ENCODE assay signal across 21 cellular contexts in the genomic region with DNA sequence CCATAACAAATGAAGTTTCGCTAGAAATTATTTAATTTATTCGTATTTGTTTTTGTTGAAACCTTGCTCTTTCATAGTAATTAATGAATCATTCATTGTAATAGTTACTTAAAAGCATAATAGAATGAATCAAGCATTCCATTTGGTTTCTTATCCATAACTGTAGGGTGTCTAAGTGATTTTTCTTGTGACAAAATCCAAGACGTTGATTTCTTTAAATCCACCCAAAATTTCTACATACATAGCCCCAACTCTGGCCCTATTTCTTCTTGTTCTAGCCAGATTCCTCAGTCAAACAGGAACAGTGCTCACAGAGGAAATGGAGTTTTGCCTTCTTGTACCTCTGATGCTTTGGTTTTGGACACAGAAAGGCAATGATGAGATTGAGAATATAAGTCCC. TPM values are rescaled to one million over a fixed set of nuclear protein-coding genes. Genes with fewer than 3 reads are reported as not detected.
DNase-seq lines count a peak whose midpoint lies in the region; ATAC-seq and TF ChIP-seq lines count a peak whose summit lies in the region.
"Had no signal": no experiment of that assay in that cellular context is flagged by ENCODE, and none has a peak within 500 bp of the region (broad histone marks: within the 10 kb centered on the region; RNA-seq: fewer than 3 reads in every experiment).

No MANE protein-coding gene starts in this region.

- H3K4me1 Mint-ChIP-seq in osteocyte (ENCODE audit: unreplicated experiment) = peaks cover 24% of the 10 kb centered on the region

- peaks cover 89 to 100% (median 98%) of the 10 kb centered on the region in 10 experiments for H3K4me1 ChIP-seq in BLaER1 treated with 17β-estradiol and CSF1 and Interleukin-3, amounts not matched to agents 10 nM and 100 nM
- H3K4me1 ChIP-seq in Karpas-422 (ENCODE audit: low read length) (peaks cover 31% of the 10 kb centered on the region), fibroblast of lung (ENCODE audit: control insufficient read depth, extremely low read depth, insufficient read depth, low read length) (peaks cover 5% of the 10 kb centered on the region)

- no peaks in the 10 kb centered on the region for H3K36me3 Mint-ChIP-seq in osteocyte (ENCODE audit: unreplicated experiment)

- no peaks in the 10 kb centered on the region for H3K9me2 ChIP-seq in Karpas-422 (replicated peaks; ENCODE audit: insufficient read depth, low read length)

- no peak overlapping the region for H3K4me3 Mint-ChIP-seq in osteocyte (ENCODE audit: unreplicated experiment)
- H3K4me3 Mint-ChIP-seq: CD4-positive, alpha-beta memory T cell; GM23338 had no signal

- no peaks in the 10 kb centered on the region for H3K27me3 Mint-ChIP-seq in osteocyte (ENCODE audit: unreplicated experiment)
- H3K27me3 Mint-ChIP-seq: CD4-positive, alpha-beta memory T cell had no signal

- peaks cover 7 to 99% (median 66%) of the 10 kb centered on the region in 11 experiments; a peak in 20 of 22 replicates for H3K36me3 ChIP-seq in BLaER1 treated with 17β-estradiol and CSF1 and Interleukin-3, amounts not matched to agents 10 nM and 100 nM
- no peaks in the 10 kb centered on the region for H3K36me3 ChIP-seq in Karpas-422 (ENCODE audit: insufficient read depth, low read length)
- no peaks in the 10 kb centered on the region for H3K36me3 ChIP-seq in fibroblast of lung (ENCODE audit: control insufficient read depth, insufficient read depth, low read length)

- H3K9me3 Mint-ChIP-seq in osteocyte (ENCODE audit: unreplicated experiment) = no peaks in the 10 kb centered on the region
- H3K9me3 Mint-ChIP-seq: CD4-positive, alpha-beta memory T cell; GM23338 had no signal

- TF ChIP-seq CTCF in fibroblast of lung (conservative IDR thresholded peaks at IDR 0.05 in 1 of 2, IDR thresholded peaks at IDR 0.05 in 1 of 2; ENCODE audit: low read depth in 1 of 2, low read length in 2 of 2) (no peak), osteocyte (IDR thresholded peaks at IDR 0.05) (no peak)

- DNase-seq in Karpas-422 (no peak), fibroblast of lung (ENCODE audit: low read depth in 2 of 2) (peak; percentile 39 to 45), osteocyte (ENCODE audit: extremely low spot score, unreplicated experiment) (no peak)
- DNase-seq: Caco-2; CD4-positive, alpha-beta memory T cell; DND-41; NCI-H1105; NCI-H2029 treated with DMSO at 0.1 percent for 48 hours; NCI-H226; NCI-H510A treated with DMSO at 0.1 percent for 48 hours; NCI-H748 treated with DMSO at 0.1 percent for 48 hours; PC-9; SHP77 had no signal

- no peak for ATAC-seq in GM18867 (IDR thresholded peaks at IDR 0.05; ENCODE audit: unreplicated experiment)
- no peak for ATAC-seq in HG02798 (IDR thresholded peaks at IDR 0.05; ENCODE audit: poor library complexity, unreplicated experiment)
- no peak for ATAC-seq in HG03520 (IDR thresholded peaks at IDR 0.05; ENCODE audit: unreplicated experiment)
- ATAC-seq: GM12878, HCT116, K562 had no signal

- no peaks in the 10 kb centered on the region for H3K27me3 ChIP-seq in BLaER1 treated with 17β-estradiol and CSF1 and Interleukin-3, amounts not matched to agents 10 nM and 100 nM
- H3K27me3 ChIP-seq in Karpas-422 (ENCODE audit: low read length) = no peaks in the 10 kb centered on the region
- no peaks in the 10 kb centered on the region for H3K27me3 ChIP-seq in fibroblast of lung (ENCODE audit: control insufficient read depth, insufficient read depth, low read length)

- H3K79me2 ChIP-seq in Karpas-422 (ENCODE audit: low read length) (no peaks in the 10 kb centered on the region), fibroblast of lung (ENCODE audit: control insufficient read depth, insufficient read depth, low read length) (peaks cover 31% of the 10 kb centered on the region)

- no peak overlapping the region for H3K4me3 ChIP-seq in BLaER1 treated with 17β-estradiol and CSF1 and Interleukin-3, amounts not matched to agents 10 nM and 100 nM
- H3K4me3 ChIP-seq in Karpas-422 (ENCODE audit: low read length) = no peak overlapping the region
- H3K4me3 ChIP-seq in fibroblast of lung (replicated peaks in 1 of 4; ENCODE audit: control extremely low read depth in 1 of 4, insufficient read depth in 1 of 4, low read depth in 3 of 4, low read length in 4 of 4) = no peak overlapping the region
- H3K4me3 ChIP-seq: GM12878, GM23338, K562, PC-9 had no signal

- H3K9me3 ChIP-seq in BLaER1 treated with 17β-estradiol and CSF1 and Interleukin-3, amounts not matched to agents 10 nM and 100 nM (replicated peaks in 1 of 11) = no peaks in the 10 kb centered on the region
- H3K9me3 ChIP-seq in Karpas-422 (ENCODE audit: low read length) (no peaks in the 10 kb centered on the region), fibroblast of lung (ENCODE audit: control insufficient read depth, insufficient read depth, low read depth, low read length) (no peaks in the 10 kb centered on the region)
- H3K9me3 ChIP-seq: Caco-2 had no signal

- H3K4me2 ChIP-seq in BLaER1 treated with 17β-estradiol and CSF1 and Interleukin-3, amounts not matched to agents 10 nM and 100 nM = peak overlapping the region; percentile 35 to 99 (median 73)
- H3K4me2 ChIP-seq in Karpas-422 (ENCODE audit: low read depth, low read length, poor library complexity, severe bottlenecking) (peak overlapping the region; percentile 42), fibroblast of lung (ENCODE audit: extremely low read depth, insufficient read depth, low read length) (no peak overlapping the region)
- H3K4me2 ChIP-seq: GM23338, PC-9 had no signal

- H2AFZ ChIP-seq in Karpas-422 (ENCODE audit: low read length) (no peak overlapping the region), fibroblast of lung (ENCODE audit: low read length) (no peak overlapping the region)
- H2AFZ ChIP-seq: GM23338, PC-9 had no signal

- H3K27ac ChIP-seq in BLaER1 treated with 17β-estradiol and CSF1 and Interleukin-3, amounts not matched to agents 10 nM and 100 nM = peak overlapping the region in 9 of 11 experiments; percentile 42 to 98 (median 66); a peak in 19 of 22 replicates
- peak overlapping the region; percentile 60 for H3K27ac ChIP-seq in Karpas-422 (ENCODE audit: low read length)
- no peak overlapping the region for H3K27ac ChIP-seq in fibroblast of lung (ENCODE audit: insufficient read depth, low read length)
- H3K27ac ChIP-seq: PC-9 had no signal

- peak overlapping the region in 7 of 11 experiments; percentile 9 to 45 (median 32); a peak in 11 of 22 replicates for H3K9ac ChIP-seq in BLaER1 treated with 17β-estradiol and CSF1 and Interleukin-3, amounts not matched to agents 10 nM and 100 nM
- H3K9ac ChIP-seq in Karpas-422 (ENCODE audit: low read length) (0 out of 2 replicates have a peak overlapping the region, but pooled peaks have one; percentile 29), fibroblast of lung (ENCODE audit: insufficient read depth, low read length) (no peak overlapping the region)

- peak overlapping the region; percentile 43 for H3K27ac Mint-ChIP-seq in osteocyte (ENCODE audit: unreplicated experiment)
- H3K27ac Mint-ChIP-seq: GM23338 had no signal

- H4K20me1 ChIP-seq in BLaER1 treated with 17β-estradiol and CSF1 and Interleukin-3, amounts not matched to agents 10 nM and 100 nM = peaks cover 0 to 41% (median 11%) of the 10 kb centered on the region in 11 experiments; a peak in 13 of 22 replicates
- no peaks in the 10 kb centered on the region for H4K20me1 ChIP-seq in Karpas-422 (ENCODE audit: insufficient read depth, low read depth, low read length)
- no peaks in the 10 kb centered on the region for H4K20me1 ChIP-seq in fibroblast of lung (ENCODE audit: control insufficient read depth, extremely low read depth, insufficient read depth, low read length)

RNA-seq across cellular contexts. Expression of gene UBASH3B, which starts 25.5 kb away (rescaled TPM):
- total RNA-seq in Karpas-422 (2014; rRNA removed; shearing (Covaris generic); ENCODE audit: low replicate concordance) = 3.9 and 9.0 TPM in 2 replicates
- total RNA-seq in fibroblast of lung (22.9 and 44.4 TPM in 2 replicates), osteocyte (40.9 and 43.5 TPM in 2 replicates)
- 13.1 and 38.0 TPM in 2 replicates for polyA plus RNA-seq in fibroblast of lung
- 8.8 and 20.3 TPM in 2 replicates for polyA plus RNA-seq in fibroblast of lung (2012)
- polyA minus RNA-seq in fibroblast of lung (ENCODE audit: low replicate concordance) = 38.6 and 128 TPM in 2 replicates

Comparison
In these comparisons a context has a peak if more than half of its experiments do, and no peak if none do; other contexts are left out.
1. DNase-seq: peak in fibroblast of lung (2 of 2); none in Karpas-422 (single experiment) and osteocyte (single experiment).